8 cellular contexts compared by ENCODE assay signal in the genomic region with DNA sequence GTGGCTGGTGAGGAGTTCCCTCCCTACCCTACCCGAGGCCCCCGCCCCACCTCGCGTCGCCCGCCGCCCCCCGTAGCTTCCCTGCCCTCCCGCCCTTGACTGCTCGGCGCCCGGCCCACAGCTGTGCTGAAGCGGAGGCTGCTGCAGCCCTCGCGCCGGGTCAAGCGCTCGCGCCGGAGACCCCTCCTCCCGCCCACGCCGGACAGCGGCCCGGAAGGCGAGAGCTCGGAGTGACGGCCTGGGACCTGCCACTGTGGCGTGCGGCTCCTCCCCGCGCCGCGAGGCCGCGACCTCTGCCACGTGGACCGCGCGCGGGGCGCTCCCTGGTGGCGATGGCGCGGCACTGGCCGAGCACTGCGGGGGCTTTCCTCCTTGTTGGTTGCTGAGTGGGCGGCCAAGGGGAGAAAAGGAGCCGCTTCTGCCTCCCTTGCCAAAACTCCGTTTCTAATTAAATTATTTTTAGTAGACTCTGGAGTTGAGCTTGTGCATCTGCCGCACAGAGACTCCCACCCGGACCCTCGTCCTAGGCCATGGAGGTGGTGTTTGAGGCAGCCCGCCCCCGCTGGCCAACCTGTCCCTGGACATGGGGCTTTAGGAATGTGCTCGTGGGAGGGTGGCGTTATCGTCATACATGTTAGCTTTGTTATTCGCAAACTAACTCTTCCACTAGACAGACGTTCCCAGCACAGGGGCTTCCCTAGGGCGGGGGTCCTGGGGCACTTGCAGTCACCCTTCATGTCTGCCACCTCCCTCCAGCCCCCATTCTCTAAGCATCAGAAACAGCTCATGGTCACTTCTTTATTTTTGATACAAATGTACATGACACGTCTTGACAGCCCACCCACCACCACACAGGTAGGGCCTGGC. TPM values are rescaled to one million over a fixed set of nuclear protein-coding genes. Genes with fewer than 3 reads are reported as not detected.
DNase-seq lines count a peak whose midpoint lies in the region; ATAC-seq and TF ChIP-seq lines count a peak whose summit lies in the region.

No MANE protein-coding gene starts in this region.

- peak overlapping the region; percentile 55 for H3K27ac Mint-ChIP-seq in activated T-cell treated with anti-CD3 and anti-CD28 coated beads, Interleukin-2, amount 50 U/mL, for 24 hours

- peaks cover 58% of the 10 kb centered on the region for H3K36me3 Mint-ChIP-seq in activated T-cell treated with anti-CD3 and anti-CD28 coated beads, Interleukin-2, amount 50 U/mL, for 24 hours (ENCODE audit: low read depth)

- peaks cover 25% of the 10 kb centered on the region for H3K4me1 Mint-ChIP-seq in activated T-cell treated with anti-CD3 and anti-CD28 coated beads, Interleukin-2, amount 50 U/mL, for 24 hours (ENCODE audit: low read depth)

- H3K4me3 ChIP-seq in AG04450 (ENCODE audit: low read depth, low read length): peak overlapping the region; percentile 7; the same call in 1 of the 2 replicates
- peak overlapping the region; percentile 18 for H3K4me3 ChIP-seq in fibroblast of villous mesenchyme (ENCODE audit: low read depth, low read length)

- no peaks in the 10 kb centered on the region; the same call in 1 of the 2 replicates for H3K9me3 ChIP-seq in AG04450 (ENCODE audit: control insufficient read depth, insufficient read depth, low read length)

- H3K27me3 ChIP-seq in AG04450 (ENCODE audit: control insufficient read depth, insufficient read depth, low read length): no peaks in the 10 kb centered on the region

- no peaks in the 10 kb centered on the region for H3K9me3 Mint-ChIP-seq in activated T-cell treated with anti-CD3 and anti-CD28 coated beads, Interleukin-2, amount 50 U/mL, for 24 hours

- CTCF ChIA-PET in AG04450 (lab: Charles Lee): interaction anchor here (0.5 to 9.4 kb wide), 15 partner anchors 8 to 358 kb away, joined by 3 to 77 read pairs (median 5); no protein-coding TSS in a partner anchor

- ATAC-seq in HG03045 (IDR thresholded peaks at IDR 0.05; ENCODE audit: unreplicated experiment): peak; percentile 31
- ATAC-seq in omental fat pad (ENCODE audit: low FRiP score): peak; percentile 46
- ATAC-seq in GM21717 (IDR thresholded peaks at IDR 0.05; ENCODE audit: unreplicated experiment): no peak
- ATAC-seq in HG02610 (IDR thresholded peaks at IDR 0.05; ENCODE audit: unreplicated experiment): no peak
- ATAC-seq in GM19023 (IDR thresholded peaks at IDR 0.05; ENCODE audit: unreplicated experiment): no peak

- peak overlapping the region; percentile 57 for H3K27ac ChIP-seq in AG04450 (ENCODE audit: low read depth, low read length)

- H3K27me3 Mint-ChIP-seq in activated T-cell treated with anti-CD3 and anti-CD28 coated beads, Interleukin-2, amount 50 U/mL, for 24 hours: no peaks in the 10 kb centered on the region

- no peak overlapping the region for H3K4me3 Mint-ChIP-seq in activated T-cell treated with anti-CD3 and anti-CD28 coated beads, Interleukin-2, amount 50 U/mL, for 24 hours

- POLR2A ChIA-PET in AG04450 (lab: Yijun Ruan, JAX): interaction anchor here (1.0 kb wide), 1 partner anchor 43 kb away, joined by 3 read pairs; no protein-coding TSS in a partner anchor

- TF ChIP-seq CTCF in AG04450 (IDR thresholded peaks at IDR 0.05; ENCODE audit: low read depth, low read length) (peak; percentile 61), fibroblast of villous mesenchyme (IDR thresholded peaks at IDR 0.05; ENCODE audit: insufficient read depth, low read depth, low read length) (peak; percentile 64), omental fat pad (IDR thresholded peaks at IDR 0.05) (peak in 1 of 3 donors; percentile 59)

- DNase-seq in AG04450 (ENCODE audit: low read depth, low spot score) (no peak), fibroblast of villous mesenchyme (ENCODE audit: low read depth) (peak; percentile 61), omental fat pad (ENCODE audit: low spot score) (no peak)
- peak; percentile 79 for DNase-seq in activated T-cell treated with anti-CD3 and anti-CD28 coated beads, Interleukin-2, amount 50 U/mL, for 24 hours

RNA-seq across cellular contexts. Expression of gene TP53I13, which starts 4.4 kb away (rescaled TPM):
- 17.8 and 26.1 TPM in 2 replicates for polyA plus RNA-seq in AG04450 (2011; rRNA removed)
- 31.8 and 47.2 TPM in 2 replicates for polyA minus RNA-seq in AG04450 (2011; rRNA and poly(A)+ RNA removed)
- total RNA-seq in fibroblast of villous mesenchyme: 51.8 and 54.8 TPM in 2 replicates
- 100 to 1,000 TPM in 1 of 4 donors, 10 to 100 TPM in 3; 65.0 to 122 (median 72.6) TPM for total RNA-seq in omental fat pad

RNA-seq across cellular contexts. Expression of gene ABHD15, which starts 6.1 kb away (rescaled TPM):
- polyA plus RNA-seq in AG04450 (2011; rRNA removed): 5.3 and 5.4 TPM in 2 replicates
- 5.8 and 6.4 TPM in 2 replicates for polyA minus RNA-seq in AG04450 (2011; rRNA and poly(A)+ RNA removed)
- total RNA-seq in fibroblast of villous mesenchyme (8.2 and 9.3 TPM in 2 replicates), omental fat pad (10 to 100 TPM; 21.6 to 55.2 (median 25.2) TPM)

RNA-seq across cellular contexts. Expression of gene GIT1, which starts 16.5 kb away (rescaled TPM):
- polyA plus RNA-seq in AG04450 (2011; rRNA removed): 20.7 and 24.5 TPM in 2 replicates
- 36.5 and 44.0 TPM in 2 replicates for polyA minus RNA-seq in AG04450 (2011; rRNA and poly(A)+ RNA removed)
- total RNA-seq in fibroblast of villous mesenchyme (23.2 and 26.3 TPM in 2 replicates), omental fat pad (10 to 100 TPM; 24.4 to 73.6 (median 37.3) TPM)

RNA-seq across cellular contexts. Expression of gene ANKRD13B, which starts 20.0 kb away (rescaled TPM):
- polyA plus RNA-seq in AG04450 (2011; rRNA removed): 2.5 and 2.7 TPM in 2 replicates
- 3.8 and 3.9 TPM in 2 replicates for polyA minus RNA-seq in AG04450 (2011; rRNA and poly(A)+ RNA removed)
- total RNA-seq in fibroblast of villous mesenchyme (3.5 and 8.6 TPM in 2 replicates), omental fat pad (10 to 100 TPM in 3 of 4 donors, 1 to 10 TPM in 1; 9.2 to 18.3 (median 13.2) TPM)

RNA-seq across cellular contexts. Expression of gene CORO6, which starts 49.8 kb away (rescaled TPM):
- polyA plus RNA-seq in AG04450 (2011; rRNA removed): 8.8 and 9.3 TPM in 2 replicates
- 19.3 and 21.6 TPM in 2 replicates for polyA minus RNA-seq in AG04450 (2011; rRNA and poly(A)+ RNA removed)
- total RNA-seq in fibroblast of villous mesenchyme: 5.6 and 7.4 TPM in 2 replicates
- total RNA-seq in omental fat pad: 10 to 100 TPM; 10.7 to 45.9 (median 14.1) TPM

Comparison
In these comparisons a context has a peak if more than half of its experiments do, and no peak if none do; other contexts are left out.
1. DNase-seq: peak in activated T-cell treated with anti-CD3 and anti-CD28 coated beads, Interleukin-2, amount 50 U/mL, for 24 hours (single experiment) and fibroblast of villous mesenchyme (single experiment); none in AG04450 (single experiment) and omental fat pad (single experiment).
2. ATAC-seq: peak in HG03045 (single experiment) and omental fat pad (single experiment); none in GM21717 (single experiment), HG02610 (single experiment) and GM19023 (single experiment).